ENCODE assay signal across 15 cellular contexts in the genomic region with DNA sequence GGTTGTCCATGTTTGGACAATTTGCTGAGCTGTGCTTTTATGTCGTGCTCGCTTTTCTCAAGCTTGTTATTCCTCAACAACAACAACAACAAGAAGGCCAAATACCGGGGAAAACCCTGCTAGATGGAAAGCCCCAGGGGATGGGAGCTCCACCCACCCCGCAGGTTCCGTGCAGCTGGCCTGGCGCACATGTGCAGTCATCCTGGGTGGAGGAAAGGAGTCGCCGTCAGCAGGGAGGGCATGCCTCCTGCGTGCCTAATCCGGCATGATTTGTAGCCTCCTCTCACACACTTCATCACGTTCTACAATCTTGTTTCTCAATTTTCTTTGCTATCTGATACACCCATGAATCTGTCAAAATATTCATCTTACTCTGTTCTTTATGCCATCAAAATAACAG.
DNase-seq lines count a peak whose midpoint lies in the region; ATAC-seq, FAIRE-seq and TF ChIP-seq lines count a peak whose summit lies in the region.
"Had no signal": no experiment of that assay in that cellular context is flagged by ENCODE, and none has a peak within 500 bp of the region (broad histone marks: within the 10 kb centered on the region; RNA-seq: fewer than 3 reads in every experiment).

No MANE protein-coding gene starts in this region.

- peaks cover 6 to 30% of the 10 kb centered on the region in 2 donors for H3K9me3 ChIP-seq in right atrium auricular region
- peaks cover 6 to 12% of the 10 kb centered on the region in 2 experiments; a peak in 3 of 4 replicates for H3K9me3 ChIP-seq in H1 (ENCODE audit: insufficient read depth in 2 of 2, low read depth in 1 of 2, low read length in 1 of 2)
- H3K9me3 ChIP-seq: HAP-1 had no signal

- H3K79me2 ChIP-seq in KMS-11 (ENCODE audit: insufficient read depth, low read depth) (no peaks in the 10 kb centered on the region), H1 (ENCODE audit: control insufficient read depth in 1 of 2, insufficient read depth in 2 of 2, low read length in 2 of 2) (no peaks in the 10 kb centered on the region)

- intact Hi-C loops in Right ventricle myocardium inferior (cut with DNase I): no loop called here

- H4K91ac ChIP-seq in H1 (replicated peaks; ENCODE audit: insufficient read length, low read length): no peak overlapping the region

- no peaks in the 10 kb centered on the region for H3K27me3 Mint-ChIP-seq in activated naive CD8-positive, alpha-beta T cell treated with anti-CD3 and anti-CD28 coated beads for 36 hours
- H3K27me3 Mint-ChIP-seq: B cell had no signal

- peaks cover 3% of the 10 kb centered on the region for H3K36me3 Mint-ChIP-seq in activated naive CD8-positive, alpha-beta T cell treated with anti-CD3 and anti-CD28 coated beads for 36 hours
- H3K36me3 Mint-ChIP-seq: CD8-positive, alpha-beta T cell had no signal

- H3K4me1 ChIP-seq in right atrium auricular region: no peaks in the 10 kb centered on the region
- peaks cover 43% of the 10 kb centered on the region for H3K4me1 ChIP-seq in KMS-11 (ENCODE audit: low read depth, poor library complexity, severe bottlenecking)
- no peaks in the 10 kb centered on the region for H3K4me1 ChIP-seq in H1 (replicated peaks in 1 of 4; ENCODE audit: control insufficient read depth in 3 of 4, insufficient read depth in 4 of 4, low read length in 3 of 4)
- H3K4me1 ChIP-seq: BLaER1 treated with 17β-estradiol and CSF1 and Interleukin-3, amounts not matched to agents 10 nM and 100 nM; HAP-1 had no signal

- DNase-seq in right atrium auricular region (ENCODE audit: low spot score) (peak; percentile 30), Right ventricle myocardium inferior (ENCODE audit: missing footprints) (no peak), H1 (ENCODE audit: low read depth in 1 of 2, low spot score in 2 of 2) (no peak), cerebellar nuclear complex (lab: John Stamatoyannopoulos, UW) (no peak)
- DNase-seq in activated naive CD8-positive, alpha-beta T cell treated with anti-CD3 and anti-CD28 coated beads for 36 hours: no peak
- DNase-seq: Calu3; CD8-positive, alpha-beta T cell; DMS79 treated with DMSO at 0.1 percent for 48 hours; GF-D8 had no signal

- no peak overlapping the region for H3K27ac ChIP-seq in right atrium auricular region
- H3K27ac ChIP-seq in KMS-11: peak overlapping the region; percentile 86
- no peak overlapping the region for H3K27ac ChIP-seq in H1 (ENCODE audit: low read depth, low read length)
- H3K27ac ChIP-seq: BLaER1 treated with 17β-estradiol and CSF1 and Interleukin-3, amounts not matched to agents 10 nM and 100 nM had no signal

- H3K23me2 ChIP-seq in H1 (ENCODE audit: low read depth, low read length): no peaks in the 10 kb centered on the region

- no peak overlapping the region for H3K4me3 ChIP-seq in right atrium auricular region
- no peak overlapping the region for H3K4me3 ChIP-seq in KMS-11 (IDR thresholded peaks at IDR 0.05; ENCODE audit: insufficient read depth, low read depth, low read length)
- no peak overlapping the region for H3K4me3 ChIP-seq in H1 (ENCODE audit: extremely low read depth in 1 of 4, insufficient read depth in 2 of 4, low read depth in 3 of 4, low read length in 4 of 4)
- H3K4me3 ChIP-seq: BLaER1 treated with 17β-estradiol and CSF1 and Interleukin-3, amounts not matched to agents 10 nM and 100 nM; HAP-1 had no signal

- no peak overlapping the region for H3K27ac Mint-ChIP-seq in activated naive CD8-positive, alpha-beta T cell treated with anti-CD3 and anti-CD28 coated beads for 36 hours
- H3K27ac Mint-ChIP-seq: B cell; CD8-positive, alpha-beta T cell had no signal

- H3K4me1 Mint-ChIP-seq in activated naive CD8-positive, alpha-beta T cell treated with anti-CD3 and anti-CD28 coated beads for 36 hours: no peaks in the 10 kb centered on the region
- H3K4me1 Mint-ChIP-seq: B cell had no signal

- FAIRE-seq in H1 (lab: Jason Lieb, UNC): no peak
- FAIRE-seq: HTR-8/SVneo had no signal

- no peak overlapping the region for H2BK15ac ChIP-seq in H1 (ENCODE audit: low read length)

- TF ChIP-seq EP300 in H1 (IDR thresholded peaks at IDR 0.05; ENCODE audit: borderline replicate concordance in 1 of 2, low read depth in 2 of 2, low read length in 2 of 2): no peak

- H2BK120ac ChIP-seq in H1 (replicated peaks; ENCODE audit: low read depth, low read length): no peak overlapping the region

- CTCF ChIA-PET in H1 (lab: Charles Lee; ENCODE audit: partially characterized antibody): interaction anchor here (0.6 to 1.0 kb wide), 2 partner anchors 17 to 95 kb away, joined by 3 to 5 read pairs; no protein-coding TSS in a partner anchor

- no peak overlapping the region for H3K23ac ChIP-seq in H1 (ENCODE audit: insufficient read length)

- H3K4me2 ChIP-seq in KMS-11 (peak overlapping the region; percentile 25; the same call in 1 of the 2 replicates), H1 (ENCODE audit: insufficient read depth in 1 of 2, low read depth in 2 of 2, low read length in 2 of 2) (no peak overlapping the region)
- H3K4me2 ChIP-seq: BLaER1 treated with 17β-estradiol and CSF1 and Interleukin-3, amounts not matched to agents 10 nM and 100 nM had no signal

- H3K56ac ChIP-seq in H1 (replicated peaks; ENCODE audit: insufficient read length, low read depth, low read length): no peak overlapping the region

- no peaks in the 10 kb centered on the region for H3K36me3 ChIP-seq in right atrium auricular region
- H3K36me3 ChIP-seq in KMS-11 (ENCODE audit: insufficient read depth): no peaks in the 10 kb centered on the region
- no peaks in the 10 kb centered on the region for H3K36me3 ChIP-seq in H1 (ENCODE audit: control insufficient read depth in 2 of 4, insufficient read depth in 4 of 4, low read length in 3 of 4)
- H3K36me3 ChIP-seq: BLaER1 treated with 17β-estradiol and CSF1 and Interleukin-3, amounts not matched to agents 10 nM and 100 nM; HAP-1 had no signal

- H2AFZ ChIP-seq in KMS-11 (ENCODE audit: low read depth) (no peak overlapping the region), H1 (ENCODE audit: low read length) (no peak overlapping the region)

- no peak overlapping the region for H2BK12ac ChIP-seq in H1 (ENCODE audit: low read depth, low read length)

- WGBS in H1 (ENCODE audit: extremely low coverage in 1 of 2, insufficient coverage in 1 of 2, insufficient read length in 1 of 2, insufficient replicate concordance in 2 of 2, low coverage in 1 of 2, low lambda C conversion rate in 2 of 2, missing lambda C conversion rate in 1 of 2), 2 experiments: 90% methylated on average over 11 of the region's 11 CpGs; no CpG with 5 or more reads in 1 of the 2 experiments

- peak overlapping the region; percentile 48; the same call in 1 of the 2 replicates for H3K9ac ChIP-seq in KMS-11
- H3K9ac ChIP-seq in H1 (replicated peaks in 1 of 4; ENCODE audit: extremely low read depth in 1 of 4, low read depth in 3 of 4, low read length in 3 of 4): no peak overlapping the region
- H3K9ac ChIP-seq: BLaER1 treated with 17β-estradiol and CSF1 and Interleukin-3, amounts not matched to agents 10 nM and 100 nM had no signal

- POLR2A ChIA-PET in H1 (lab: Charles Lee; ENCODE audit: partially characterized antibody): no interaction called here

- TF ChIP-seq CTCF in right atrium auricular region (IDR thresholded peaks at IDR 0.05) (no peak), KMS-11 (conservative IDR thresholded peaks at IDR 0.05; ENCODE audit: low read depth, low read length) (no peak), H1 (IDR thresholded peaks at IDR 0.05; ENCODE audit: control extremely low read depth in 1 of 3, insufficient read depth in 1 of 3, low read depth in 1 of 3, low read length in 3 of 3) (no peak)

- H2AK5ac ChIP-seq in H1 (ENCODE audit: low read depth, low read length): no peak overlapping the region

- no peak overlapping the region for H3K14ac ChIP-seq in H1 (ENCODE audit: insufficient read length)

- no peaks in the 10 kb centered on the region for H4K20me1 ChIP-seq in KMS-11 (ENCODE audit: insufficient read depth)
- no peaks in the 10 kb centered on the region for H4K20me1 ChIP-seq in H1 (replicated peaks in 1 of 2; ENCODE audit: control insufficient read depth in 1 of 2, insufficient read depth in 2 of 2, low read length in 2 of 2)
- H4K20me1 ChIP-seq: BLaER1 treated with 17β-estradiol and CSF1 and Interleukin-3, amounts not matched to agents 10 nM and 100 nM had no signal

- TF ChIP-seq POLR2A in H1 (IDR thresholded peaks at IDR 0.05; ENCODE audit: control extremely low read depth in 1 of 2, low read depth in 2 of 2, low read length in 2 of 2): no peak

- ATAC-seq in Right ventricle myocardium inferior: no peak
- ATAC-seq in HG03432 (IDR thresholded peaks at IDR 0.05; ENCODE audit: unreplicated experiment): no peak
- ATAC-seq: CD8-positive, alpha-beta T cell had no signal

- H3K27me3 ChIP-seq in right atrium auricular region: no peaks in the 10 kb centered on the region
- H3K27me3 ChIP-seq in KMS-11 (ENCODE audit: insufficient read depth, low read depth): no peaks in the 10 kb centered on the region
- H3K27me3 ChIP-seq in H1 (replicated peaks in 1 of 4; ENCODE audit: control insufficient read depth in 3 of 4, extremely low read depth in 1 of 4, insufficient read depth in 3 of 4, low read length in 3 of 4): no peaks in the 10 kb centered on the region
- H3K27me3 ChIP-seq: BLaER1 treated with 17β-estradiol and CSF1 and Interleukin-3, amounts not matched to agents 10 nM and 100 nM had no signal

- no peaks in the 10 kb centered on the region for H3K79me1 ChIP-seq in H1 (ENCODE audit: low read depth, low read length)

- no peak overlapping the region for H3K4me3 Mint-ChIP-seq in activated naive CD8-positive, alpha-beta T cell treated with anti-CD3 and anti-CD28 coated beads for 36 hours
- H3K4me3 Mint-ChIP-seq: B cell; CD8-positive, alpha-beta T cell had no signal

- no peak overlapping the region for H4K8ac ChIP-seq in H1 (ENCODE audit: extremely low read depth, insufficient read depth, low read length)

- H3K4ac ChIP-seq in H1 (replicated peaks; ENCODE audit: insufficient read length, low read depth, low read length): no peak overlapping the region

- TF ChIP-seq RAD21 in H1 (IDR thresholded peaks at IDR 0.05 in 1 of 2, conservative IDR thresholded peaks at IDR 0.05 in 1 of 2; ENCODE audit: low read depth in 2 of 2, low read length in 2 of 2): no peak

- H4K5ac ChIP-seq in H1 (ENCODE audit: insufficient read length, low read depth, low read length): no peak overlapping the region

- peak overlapping the region; percentile 32; the same call in 1 of the 2 replicates for H3K18ac ChIP-seq in H1 (ENCODE audit: extremely low read depth, low read length)

- no peak overlapping the region for H2BK20ac ChIP-seq in H1 (ENCODE audit: low read length)

- H2BK5ac ChIP-seq in H1 (ENCODE audit: low read depth, low read length): no peak overlapping the region

- peaks cover 18% of the 10 kb centered on the region for H3K9me3 Mint-ChIP-seq in activated naive CD8-positive, alpha-beta T cell treated with anti-CD3 and anti-CD28 coated beads for 36 hours

TF ChIP-seq in H1, 55 proteins besides CTCF, POLR2A, EP300 and RAD21:
- no peak for TF ChIP-seq RBBP5 (IDR thresholded peaks at IDR 0.05; ENCODE audit: borderline replicate concordance, low read depth, low read length)
